15 cellular contexts compared by ENCODE assay signal in the genomic region with DNA sequence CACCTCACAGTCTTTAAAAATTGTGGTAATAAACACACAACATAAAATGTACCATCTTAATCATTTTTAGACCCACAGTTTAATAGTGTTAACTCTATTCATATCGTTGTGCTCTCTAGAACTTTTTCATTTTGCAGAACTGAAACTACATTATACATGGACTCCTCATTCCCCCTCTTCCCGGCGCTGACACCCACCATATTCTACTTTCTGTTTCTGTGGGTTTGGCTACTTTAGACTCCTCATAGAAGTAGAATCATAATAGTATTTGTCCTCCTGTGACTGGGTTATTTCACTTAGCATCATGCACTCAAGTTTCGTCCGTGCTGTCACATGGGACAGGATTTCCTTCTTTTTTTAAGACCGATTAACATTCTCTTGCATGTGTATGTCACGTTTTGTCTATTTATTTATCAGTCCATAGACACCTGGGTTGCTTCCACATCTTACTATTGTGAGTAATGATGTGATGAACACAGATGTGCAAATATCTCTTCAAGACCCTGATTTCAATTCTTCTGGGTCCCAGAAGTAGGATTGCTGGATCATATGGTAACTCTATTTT.
DNase-seq lines count a peak whose midpoint lies in the region; ATAC-seq, FAIRE-seq and TF ChIP-seq lines count a peak whose summit lies in the region.
"Had no signal": no experiment of that assay in that cellular context is flagged by ENCODE, and none has a peak within 500 bp of the region (broad histone marks: within the 10 kb centered on the region; RNA-seq: fewer than 3 reads in every experiment).

No MANE protein-coding gene starts in this region.

- H3K4me3 ChIP-seq in transverse colon, result no peak overlapping the region
- H3K4me3 ChIP-seq: spleen, tibial nerve had no signal

- FAIRE-seq in GM19239 (lab: Jason Lieb, UNC), result peak; percentile 88
- FAIRE-seq: colon had no signal

- CTCF ChIA-PET in activated CD4-positive, alpha-beta T cell treated with anti-CD3 and anti-CD28 coated beads for 36 hours (lab: Charles Lee), result no interaction called here

- WGBS in transverse colon (ENCODE audit: low coverage in 1 of 2), 2 donors, result 65 to 71% methylated on average over 7 of the region's 7 CpGs

- ATAC-seq in HG02571 (IDR thresholded peaks at IDR 0.05; ENCODE audit: unreplicated experiment) (peak; percentile 58), HG03439 (IDR thresholded peaks at IDR 0.05; ENCODE audit: unreplicated experiment) (peak; percentile 94)
- peak; percentile 81 for ATAC-seq in stimulated activated effector memory CD8-positive, alpha-beta T cell treated with anti-CD3 and anti-CD28 coated beads, Interleukin-12 subunit alpha, Interleukin-12 subunit beta, amount 100 ng/mL, for 72 hours
- ATAC-seq in activated CD4-positive, alpha-beta T cell treated with anti-CD3 and anti-CD28 coated beads for 36 hours, result no peak
- ATAC-seq: esophagus mucosa had no signal

- no peak overlapping the region for H3K27ac Mint-ChIP-seq in stimulated activated effector memory CD8-positive, alpha-beta T cell treated with anti-CD3 and anti-CD28 coated beads, Interleukin-12 subunit alpha, Interleukin-12 subunit beta, amount 100 ng/mL, for 72 hours
- no peak overlapping the region for H3K27ac Mint-ChIP-seq in activated CD4-positive, alpha-beta T cell treated with anti-CD3 and anti-CD28 coated beads for 36 hours

- H3K9me3 Mint-ChIP-seq in stimulated activated effector memory CD8-positive, alpha-beta T cell treated with anti-CD3 and anti-CD28 coated beads, Interleukin-12 subunit alpha, Interleukin-12 subunit beta, amount 100 ng/mL, for 72 hours, result no peaks in the 10 kb centered on the region
- peaks cover 11% of the 10 kb centered on the region for H3K9me3 Mint-ChIP-seq in activated CD4-positive, alpha-beta T cell treated with anti-CD3 and anti-CD28 coated beads for 36 hours (ENCODE audit: low read depth)

- peaks cover 0 to 44% (median 15%) of the 10 kb centered on the region in 4 donors for H3K4me1 ChIP-seq in transverse colon
- H3K4me1 ChIP-seq: spleen, tibial nerve had no signal

- in situ Hi-C loops in transverse colon (cut with MboI; ENCODE audit: low pct_ligation_motif_present in 1 of 4, low pct_unique_long_range_greater_than_20kb in 1 of 4, low sequenced_read_pairs in 3 of 4), result no loop called here

- no peak for TF ChIP-seq EP300 in transverse colon (IDR thresholded peaks at IDR 0.05; ENCODE audit: low read depth)

- POLR2A ChIA-PET in activated CD4-positive, alpha-beta T cell treated with anti-CD3 and anti-CD28 coated beads for 36 hours (lab: Charles Lee), result no interaction called here

- no peak for TF ChIP-seq POLR2A in transverse colon (IDR thresholded peaks at IDR 0.05)

- no peaks in the 10 kb centered on the region for H3K36me3 Mint-ChIP-seq in stimulated activated effector memory CD8-positive, alpha-beta T cell treated with anti-CD3 and anti-CD28 coated beads, Interleukin-12 subunit alpha, Interleukin-12 subunit beta, amount 100 ng/mL, for 72 hours
- H3K36me3 Mint-ChIP-seq in activated CD4-positive, alpha-beta T cell treated with anti-CD3 and anti-CD28 coated beads for 36 hours (ENCODE audit: low read depth), result no peaks in the 10 kb centered on the region

- DNase-seq in GM19239 (ENCODE audit: insufficient read length, low spot score), result no peak
- DNase-seq in stimulated activated effector memory CD8-positive, alpha-beta T cell treated with anti-CD3 and anti-CD28 coated beads, Interleukin-12 subunit alpha, Interleukin-12 subunit beta, amount 100 ng/mL, for 72 hours (ENCODE audit: low spot score in 2 of 2), result no peak
- no peak for DNase-seq in transverse colon
- DNase-seq in activated CD4-positive, alpha-beta T cell treated with anti-CD3 and anti-CD28 coated beads for 36 hours, result no peak
- DNase-seq in T-helper 9 cell, result no peak
- DNase-seq in HuH-7.5 (ENCODE audit: low spot score), result no peak
- DNase-seq: GF-D8, NCI-H446 treated with DMSO at 0.1 percent for 48 hours, SHP77 treated with DMSO at 0.1 percent for 48 hours, spleen had no signal

- no peak overlapping the region for H3K27ac ChIP-seq in transverse colon
- H3K27ac ChIP-seq: spleen, tibial nerve had no signal

- intact Hi-C loops in transverse colon (cut with DNase I; ENCODE audit: low total_unique reads), result no loop called here
- intact Hi-C loops in activated CD4-positive, alpha-beta T cell treated with anti-CD3 and anti-CD28 coated beads for 36 hours (cut with DNase I, micrococcal nuclease), result no loop called here

- TF ChIP-seq CTCF in transverse colon (IDR thresholded peaks at IDR 0.05), result no peak

- H3K4me1 Mint-ChIP-seq in stimulated activated effector memory CD8-positive, alpha-beta T cell treated with anti-CD3 and anti-CD28 coated beads, Interleukin-12 subunit alpha, Interleukin-12 subunit beta, amount 100 ng/mL, for 72 hours, result peaks cover 11% of the 10 kb centered on the region
- no peaks in the 10 kb centered on the region for H3K4me1 Mint-ChIP-seq in activated CD4-positive, alpha-beta T cell treated with anti-CD3 and anti-CD28 coated beads for 36 hours

- H3K36me3 ChIP-seq in transverse colon, result no peaks in the 10 kb centered on the region
- H3K36me3 ChIP-seq: spleen, tibial nerve had no signal

- peaks cover 16% of the 10 kb centered on the region for H3K27me3 Mint-ChIP-seq in activated CD4-positive, alpha-beta T cell treated with anti-CD3 and anti-CD28 coated beads for 36 hours

- H3K27me3 ChIP-seq in transverse colon, result no peaks in the 10 kb centered on the region
- H3K27me3 ChIP-seq: tibial nerve had no signal

- no peaks in the 10 kb centered on the region for H3K9me3 ChIP-seq in transverse colon

- no peak overlapping the region for H3K4me3 Mint-ChIP-seq in stimulated activated effector memory CD8-positive, alpha-beta T cell treated with anti-CD3 and anti-CD28 coated beads, Interleukin-12 subunit alpha, Interleukin-12 subunit beta, amount 100 ng/mL, for 72 hours
- no peak overlapping the region for H3K4me3 Mint-ChIP-seq in activated CD4-positive, alpha-beta T cell treated with anti-CD3 and anti-CD28 coated beads for 36 hours
